In the genomic region with DNA sequence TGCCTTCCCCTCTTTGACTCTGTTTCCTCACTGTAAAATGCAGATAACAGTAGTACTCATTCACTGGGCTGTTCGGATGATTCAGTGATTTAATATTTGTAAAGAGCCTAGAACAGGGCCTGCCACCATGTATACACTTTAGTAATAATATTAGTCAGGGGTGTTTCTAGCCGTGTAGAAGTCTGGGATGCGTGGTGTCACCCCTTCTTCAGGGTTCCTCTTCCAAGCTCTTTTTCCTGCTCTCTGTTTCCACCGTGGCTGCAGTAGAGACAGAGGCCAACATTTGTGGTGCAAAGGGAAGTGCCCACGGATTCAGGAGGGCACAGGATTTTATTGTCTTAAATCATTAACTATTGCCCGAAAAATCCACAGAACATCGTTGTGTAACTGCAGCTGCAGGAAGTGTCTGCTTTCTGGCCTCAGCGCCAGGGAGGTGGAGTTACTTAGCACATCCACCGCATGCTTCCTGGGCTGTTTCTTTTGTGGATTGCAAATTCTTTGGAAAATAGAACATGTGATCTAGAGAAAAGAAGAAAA, we compare ENCODE assay signal across 8 cellular contexts.
DNase-seq lines count a peak whose midpoint lies in the region; ATAC-seq and TF ChIP-seq lines count a peak whose summit lies in the region.

No MANE protein-coding gene starts in this region.

- H3K36me3 Mint-ChIP-seq in naive thymus-derived CD8-positive, alpha-beta T cell, result no peaks in the 10 kb centered on the region
- H3K36me3 Mint-ChIP-seq in activated T-cell treated with anti-CD3 and anti-CD28 coated beads, Interleukin-2, amount 50 U/mL, for 24 hours (ENCODE audit: low read depth), result no peaks in the 10 kb centered on the region

- POLR2A ChIA-PET in naive thymus-derived CD8-positive, alpha-beta T cell (lab: Charles Lee), result no interaction called here

- TF ChIP-seq POLR2A in NB4 (IDR thresholded peaks at IDR 0.05; ENCODE audit: extremely low read depth, insufficient read length), result no peak

- peaks cover 2 to 28% (median 11%) of the 10 kb centered on the region in 5 donors for H3K27me3 Mint-ChIP-seq in naive thymus-derived CD8-positive, alpha-beta T cell
- peaks cover 27% of the 10 kb centered on the region for H3K27me3 Mint-ChIP-seq in activated T-cell treated with anti-CD3 and anti-CD28 coated beads, Interleukin-2, amount 50 U/mL, for 24 hours

- peaks cover 0 to 49% (median 4%) of the 10 kb centered on the region in 4 donors for H3K4me1 Mint-ChIP-seq in naive thymus-derived CD8-positive, alpha-beta T cell
- H3K4me1 Mint-ChIP-seq in activated T-cell treated with anti-CD3 and anti-CD28 coated beads, Interleukin-2, amount 50 U/mL, for 24 hours (ENCODE audit: low read depth), result peaks cover 9% of the 10 kb centered on the region

- H3K9me3 Mint-ChIP-seq in naive thymus-derived CD8-positive, alpha-beta T cell, result no peaks in the 10 kb centered on the region
- H3K9me3 Mint-ChIP-seq in activated T-cell treated with anti-CD3 and anti-CD28 coated beads, Interleukin-2, amount 50 U/mL, for 24 hours, result no peaks in the 10 kb centered on the region

- H3K27ac Mint-ChIP-seq in naive thymus-derived CD8-positive, alpha-beta T cell, result no peak overlapping the region
- no peak overlapping the region for H3K27ac Mint-ChIP-seq in activated T-cell treated with anti-CD3 and anti-CD28 coated beads, Interleukin-2, amount 50 U/mL, for 24 hours

- no peak for ATAC-seq in naive thymus-derived CD8-positive, alpha-beta T cell

- TF ChIP-seq CTCF in NB4 (IDR thresholded peaks at IDR 0.05; ENCODE audit: low read depth, low read length), result no peak
- no peak for TF ChIP-seq CTCF in cardiac fibroblast (IDR thresholded peaks at IDR 0.05; ENCODE audit: low read depth, low read length)

- peak overlapping the region in 2 of 10 donors; percentile 24 to 35 for H3K4me3 Mint-ChIP-seq in naive thymus-derived CD8-positive, alpha-beta T cell
- H3K4me3 Mint-ChIP-seq in activated T-cell treated with anti-CD3 and anti-CD28 coated beads, Interleukin-2, amount 50 U/mL, for 24 hours, result no peak overlapping the region

- H3K4me3 ChIP-seq in NB4 (ENCODE audit: low read depth, low read length) (no peak overlapping the region), cardiac fibroblast (replicated peaks in 1 of 2; ENCODE audit: low read depth in 2 of 2, low read length in 2 of 2) (peak overlapping the region in 1 of 2 donors; percentile 14)

- DNase-seq in DMS153 (lab: John Stamatoyannopoulos, UW), result peak; percentile 33
- DNase-seq in NB4 (ENCODE audit: low read depth), result peak; percentile 73
- peak; percentile 90 to 94 for DNase-seq in cardiac fibroblast (ENCODE audit: low read depth in 2 of 2)
- DNase-seq in lung microvascular endothelial cell (ENCODE audit: low read depth in 2 of 2), result peak; percentile 89 to 95
- no peak for DNase-seq in stimulated activated naive CD4-positive, alpha-beta T cell treated with Interleukin-2 at 50 U/mL for 16 hours (lab: John Stamatoyannopoulos, UW)
- no peak for DNase-seq in globus pallidus (ENCODE audit: low spot score)
- no peak for DNase-seq in naive thymus-derived CD8-positive, alpha-beta T cell
- no peak for DNase-seq in activated T-cell treated with anti-CD3 and anti-CD28 coated beads, Interleukin-2, amount 50 U/mL, for 24 hours

Comparison
In these comparisons a context has a peak if more than half of its experiments do, and no peak if none do; other contexts are left out.
1. DNase-seq: peak in DMS153 (single experiment), NB4 (single experiment), cardiac fibroblast (2 of 2) and lung microvascular endothelial cell (2 of 2); none in stimulated activated naive CD4-positive, alpha-beta T cell treated with Interleukin-2 at 50 U/mL for 16 hours (single experiment), globus pallidus (single experiment), naive thymus-derived CD8-positive, alpha-beta T cell (0 of 10) and activated T-cell treated with anti-CD3 and anti-CD28 coated beads, Interleukin-2, amount 50 U/mL, for 24 hours (single experiment).